ENCODE assay signal across 8 cellular contexts in the genomic region with DNA sequence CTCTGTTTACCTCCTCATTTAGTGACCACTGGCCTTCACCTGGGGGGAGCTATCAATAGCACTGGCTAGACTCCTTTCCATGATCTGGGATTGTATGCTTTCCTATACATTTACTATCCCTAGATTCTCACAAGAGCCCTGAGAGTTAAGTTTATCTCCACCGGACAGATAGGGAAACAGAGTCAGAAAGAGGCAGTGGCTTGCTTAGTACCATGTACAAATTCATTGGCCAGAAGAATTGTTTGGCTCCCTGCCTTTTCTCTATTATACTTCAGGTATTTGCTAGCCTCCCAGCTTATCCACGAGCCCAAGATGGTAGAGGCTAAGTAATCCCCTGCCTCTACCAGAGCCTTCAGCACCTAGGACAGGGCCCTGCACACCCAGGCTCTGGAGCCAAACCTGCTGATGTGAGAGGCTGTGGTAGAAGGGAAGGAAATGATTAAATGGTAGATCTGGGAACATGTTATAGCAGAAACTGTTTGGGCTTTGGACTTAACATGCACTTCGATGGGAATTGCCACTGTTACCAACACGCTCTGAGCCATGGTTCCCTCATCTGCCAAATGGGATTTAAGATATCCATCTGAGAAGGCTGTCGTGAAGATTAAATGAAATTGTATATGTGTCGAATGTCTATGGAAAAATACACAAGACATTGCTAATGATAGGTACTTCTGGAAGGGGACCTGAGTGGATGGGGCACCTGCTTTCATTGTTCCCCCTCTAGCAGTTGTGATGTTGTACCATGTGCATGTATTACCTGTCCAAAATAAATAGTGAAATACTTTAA. TPM values are rescaled to one million over a fixed set of nuclear protein-coding genes. Genes with fewer than 3 reads are reported as not detected.
DNase-seq lines count a peak whose midpoint lies in the region; ATAC-seq and TF ChIP-seq lines count a peak whose summit lies in the region.

No MANE protein-coding gene starts in this region.

- H3F3A ChIP-seq in smooth muscle cell (ENCODE audit: low read depth): no peaks in the 10 kb centered on the region

- no peaks in the 10 kb centered on the region for H3K79me2 ChIP-seq in smooth muscle cell (ENCODE audit: low read depth)

- peaks cover 13% of the 10 kb centered on the region for H3K4me1 ChIP-seq in smooth muscle cell (ENCODE audit: low read depth)

- H4K20me1 ChIP-seq in smooth muscle cell (ENCODE audit: low read depth): no peaks in the 10 kb centered on the region

- H3K36me3 ChIP-seq in smooth muscle cell (ENCODE audit: low read depth): no peaks in the 10 kb centered on the region

- no peak overlapping the region for H3K4me2 ChIP-seq in smooth muscle cell

- 54% methylated on average over 6 of the region's 6 CpGs for WGBS in smooth muscle cell (ENCODE audit: low lambda C conversion rate)

- DNase-seq in COLO829 (ENCODE audit: low spot score) (peak; percentile 48), kidney glomerular epithelial cell (lab: John Stamatoyannopoulos, UW) (peak; percentile 34), cerebellar nuclear complex (lab: John Stamatoyannopoulos, UW) (no peak), smooth muscle cell (lab: John Stamatoyannopoulos, UW; ENCODE audit: unreplicated experiment) (no peak)
- peak; percentile 39 for DNase-seq in Jurkat, Clone E6-1 (ENCODE audit: low read depth, low spot score)
- DNase-seq in activated naive CD4-positive, alpha-beta T cell treated with anti-CD3 and anti-CD28 coated beads, Interleukin-2, amount 50 U/mL, for 16 hours: peak; percentile 35
- DNase-seq in activated CD8-positive, alpha-beta memory T cell treated with anti-CD3 and anti-CD28 coated beads, Interleukin-2, amount 50 U/mL, for 4 hours: no peak

- H3K4me3 ChIP-seq in Jurkat, Clone E6-1 (ENCODE audit: low read length): no peak overlapping the region
- no peak overlapping the region for H3K4me3 ChIP-seq in smooth muscle cell

- H3K9me3 ChIP-seq in smooth muscle cell (replicated peaks; ENCODE audit: low read depth): no peaks in the 10 kb centered on the region

- TF ChIP-seq CTCF in smooth muscle cell (IDR thresholded peaks at IDR 0.05; ENCODE audit: borderline replicate concordance, insufficient read depth, poor library complexity, severe bottlenecking): no peak

- no peak overlapping the region for H2AFZ ChIP-seq in smooth muscle cell (ENCODE audit: low read depth)

- no peak overlapping the region for H3K9ac ChIP-seq in smooth muscle cell (ENCODE audit: low read depth)

- H3K27me3 ChIP-seq in smooth muscle cell (ENCODE audit: low read depth): peaks cover 77% of the 10 kb centered on the region

- no peak for ATAC-seq in GM18873 (IDR thresholded peaks at IDR 0.05; ENCODE audit: low FRiP score, unreplicated experiment)

- H3K27ac ChIP-seq in smooth muscle cell (ENCODE audit: low read depth): no peak overlapping the region

RNA-seq across cellular contexts. Expression of gene BLACAT1, which starts 3.1 kb away (rescaled TPM):
- not detected for polyA plus RNA-seq in Jurkat, Clone E6-1 (2012; ENCODE audit: insufficient read depth, insufficient read length)
- total RNA-seq in smooth muscle cell: 1.3 and 3.9 TPM in 2 replicates
- 0.72 and 2.8 TPM in 2 replicates for polyA plus RNA-seq in smooth muscle cell

RNA-seq across cellular contexts. Expression of gene LEMD1, which starts 37.1 kb away (rescaled TPM):
- not detected for polyA plus RNA-seq in Jurkat, Clone E6-1 (2012; ENCODE audit: insufficient read depth, insufficient read length)
- 1.3 and 5.8 TPM in 2 replicates for total RNA-seq in smooth muscle cell
- polyA plus RNA-seq in smooth muscle cell: 8.0 and 15.0 TPM in 2 replicates

RNA-seq across cellular contexts. Expression of gene CDK18, which starts 45.5 kb away (rescaled TPM):
- polyA plus RNA-seq in Jurkat, Clone E6-1 (2012; ENCODE audit: insufficient read depth, insufficient read length): 21.9 TPM
- total RNA-seq in smooth muscle cell: 3.5 and 6.1 TPM in 2 replicates
- 6.1 and 10.0 TPM in 2 replicates for polyA plus RNA-seq in smooth muscle cell

Comparison
In these comparisons a context has a peak if more than half of its experiments do, and no peak if none do; other contexts are left out.
1. DNase-seq: peak in COLO829 (single experiment), Jurkat, Clone E6-1 (single experiment), activated naive CD4-positive, alpha-beta T cell treated with anti-CD3 and anti-CD28 coated beads, Interleukin-2, amount 50 U/mL, for 16 hours (single experiment) and kidney glomerular epithelial cell (single experiment); none in cerebellar nuclear complex (0 of 2), activated CD8-positive, alpha-beta memory T cell treated with anti-CD3 and anti-CD28 coated beads, Interleukin-2, amount 50 U/mL, for 4 hours (single experiment) and smooth muscle cell (single experiment).